13 cellular contexts compared by ENCODE assay signal in genomic region chr6:134093007-134093573, GRCh38. TPM values are rescaled to one million over a fixed set of nuclear protein-coding genes. Genes with fewer than 3 reads are reported as not detected.
DNase-seq lines count a peak whose midpoint lies in the region; ATAC-seq and TF ChIP-seq lines count a peak whose summit lies in the region.
"Had no signal": no experiment of that assay in that cellular context is flagged by ENCODE, and none has a peak within 500 bp of the region (broad histone marks: within the 10 kb centered on the region; RNA-seq: fewer than 3 reads in every experiment).

No MANE protein-coding gene starts in this region.

- TF ChIP-seq CTCF in ascending aorta (IDR thresholded peaks at IDR 0.05): no peak

- no peaks in the 10 kb centered on the region for H3K9me3 ChIP-seq in naive thymus-derived CD4-positive, alpha-beta T cell (ENCODE audit: control insufficient read depth in 2 of 3, low read length in 3 of 3)
- H3K9me3 ChIP-seq in ascending aorta: no peaks in the 10 kb centered on the region
- H3K9me3 ChIP-seq in aorta (ENCODE audit: control insufficient read depth, low read length): no peaks in the 10 kb centered on the region

- CTCF ChIA-PET in naive thymus-derived CD4-positive, alpha-beta T cell (lab: Charles Lee): no interaction called here

- DNase-seq in DMS53 (lab: John Stamatoyannopoulos, UW) (peak; percentile 33), DMS53 treated with DMSO at 0.1 percent for 48 hours (lab: John Stamatoyannopoulos, UW; ENCODE audit: unreplicated experiment) (no peak), NCI-H748 treated with DMSO at 0.1 percent for 48 hours (lab: John Stamatoyannopoulos, UW) (peak; percentile 39), ascending aorta (ENCODE audit: low spot score in 2 of 2) (no peak), A172 (ENCODE audit: low spot score) (no peak), aorta (no peak)
- no peak for DNase-seq in naive thymus-derived CD4-positive, alpha-beta T cell
- DNase-seq: 8988T, kidney, NCI-H446 treated with DMSO at 0.1 percent for 48 hours had no signal

- no peak overlapping the region for H3K27ac ChIP-seq in naive thymus-derived CD4-positive, alpha-beta T cell (ENCODE audit: low read depth, low read length)
- H3K27ac ChIP-seq in ascending aorta: no peak overlapping the region
- no peak overlapping the region for H3K27ac ChIP-seq in aorta (ENCODE audit: low read depth in 1 of 2, low read length in 2 of 2)
- H3K27ac ChIP-seq: skin epidermis had no signal

- H3K4me1 Mint-ChIP-seq in naive thymus-derived CD4-positive, alpha-beta T cell: peaks cover 0 to 6% (median 0%) of the 10 kb centered on the region in 7 donors

- no peaks in the 10 kb centered on the region for H3K36me3 Mint-ChIP-seq in naive thymus-derived CD4-positive, alpha-beta T cell

- ATAC-seq in HG03025 (IDR thresholded peaks at IDR 0.05; ENCODE audit: low FRiP score, unreplicated experiment): peak; percentile 76
- ATAC-seq in naive thymus-derived CD4-positive, alpha-beta T cell: peak; percentile 32
- no peak for ATAC-seq in aorta (ENCODE audit: low FRiP score)

- peaks cover 7 to 36% (median 13%) of the 10 kb centered on the region in 5 donors for H3K27me3 Mint-ChIP-seq in naive thymus-derived CD4-positive, alpha-beta T cell

- H3K27ac Mint-ChIP-seq in naive thymus-derived CD4-positive, alpha-beta T cell: no peak overlapping the region
- H3K27ac Mint-ChIP-seq: dendritic cell treated with granulocyte-macrophage colony-stimulating factor and Interleukin-4, amounts not matched to agents 40 ng/mL and 50 ng/mL, for 4 days had no signal

- no peak overlapping the region for H3K4me3 ChIP-seq in naive thymus-derived CD4-positive, alpha-beta T cell (ENCODE audit: low read length)
- H3K4me3 ChIP-seq in ascending aorta: no peak overlapping the region
- no peak overlapping the region for H3K4me3 ChIP-seq in aorta (ENCODE audit: low read length in 2 of 2)
- H3K4me3 ChIP-seq: skin epidermis had no signal

- peaks cover 0 to 2% (median 0%) of the 10 kb centered on the region in 11 donors for H3K9me3 Mint-ChIP-seq in naive thymus-derived CD4-positive, alpha-beta T cell

- H3K4me3 Mint-ChIP-seq in naive thymus-derived CD4-positive, alpha-beta T cell: no peak overlapping the region
- H3K4me3 Mint-ChIP-seq: dendritic cell treated with granulocyte-macrophage colony-stimulating factor and Interleukin-4, amounts not matched to agents 40 ng/mL and 50 ng/mL, for 4 days had no signal

- H3K4me1 ChIP-seq in naive thymus-derived CD4-positive, alpha-beta T cell (ENCODE audit: control insufficient read depth in 2 of 2, insufficient read depth in 2 of 2, low read length in 2 of 2): no peaks in the 10 kb centered on the region
- H3K4me1 ChIP-seq in ascending aorta: no peaks in the 10 kb centered on the region
- no peaks in the 10 kb centered on the region for H3K4me1 ChIP-seq in aorta (ENCODE audit: control insufficient read depth in 1 of 2, insufficient read depth in 2 of 2, low read length in 2 of 2)

- POLR2A ChIA-PET in naive thymus-derived CD4-positive, alpha-beta T cell (lab: Charles Lee): no interaction called here

- intact Hi-C loops in naive thymus-derived CD4-positive, alpha-beta T cell (cut with micrococcal nuclease): no loop called here
- intact Hi-C loops in ascending aorta (cut with DNase I): no loop called here
- intact Hi-C loops in aorta (cut with DNase I): no loop called here

- peaks cover 0 to 3% of the 10 kb centered on the region in 2 donors for H3K27me3 ChIP-seq in naive thymus-derived CD4-positive, alpha-beta T cell (ENCODE audit: control insufficient read depth in 2 of 2, insufficient read depth in 2 of 2, low read length in 2 of 2)
- H3K27me3 ChIP-seq in ascending aorta (no peaks in the 10 kb centered on the region), aorta (ENCODE audit: control insufficient read depth in 1 of 2, insufficient read depth in 2 of 2, low read length in 1 of 2) (no peaks in the 10 kb centered on the region)

- no peaks in the 10 kb centered on the region for H3K36me3 ChIP-seq in naive thymus-derived CD4-positive, alpha-beta T cell (ENCODE audit: control insufficient read depth in 2 of 3, insufficient read depth in 3 of 3, low read length in 3 of 3)
- no peaks in the 10 kb centered on the region for H3K36me3 ChIP-seq in ascending aorta
- H3K36me3 ChIP-seq in aorta (ENCODE audit: control insufficient read depth in 1 of 2, insufficient read depth in 2 of 2, low read length in 1 of 2): no peaks in the 10 kb centered on the region

- WGBS in aorta, 2 donors: 91 to 95% methylated on average over 4 of the region's 4 CpGs

RNA-seq across cellular contexts. Expression of gene SLC2A12, which starts 40.7 kb away (rescaled TPM):
- total RNA-seq in naive thymus-derived CD4-positive, alpha-beta T cell: under 1 TPM in 2 of 5 experiments, not detected in 3; 0.07 to 0.11 TPM
- polyA plus RNA-seq in naive thymus-derived CD4-positive, alpha-beta T cell: under 1 TPM in 1 of 2 donors, not detected in 1; 0.09 TPM
- total RNA-seq in ascending aorta: not detected
- 0.24 and 0.91 TPM in 2 replicates for total RNA-seq in A172 (2014; rRNA removed; shearing (Covaris generic))
- 1 to 10 TPM; 3.0 to 5.0 TPM for total RNA-seq in aorta
- 1 to 10 TPM; 1.8 to 3.2 TPM for polyA plus RNA-seq in aorta

Comparison
In these comparisons a context has a peak if more than half of its experiments do, and no peak if none do; other contexts are left out.
1. DNase-seq: peak in DMS53 (single experiment) and NCI-H748 treated with DMSO at 0.1 percent for 48 hours (single experiment); none in DMS53 treated with DMSO at 0.1 percent for 48 hours (single experiment), naive thymus-derived CD4-positive, alpha-beta T cell (0 of 9), ascending aorta (0 of 2), A172 (single experiment) and aorta (0 of 2).